In genomic region chr11:15178214-15178613, GRCh38 we compare ENCODE assay signal across 20 cellular contexts.
"Had no signal": no experiment of that assay in that cellular context is flagged by ENCODE, and none has a peak within 500 bp of the region (broad histone marks: within the 10 kb centered on the region; RNA-seq: fewer than 3 reads in every experiment).

No MANE protein-coding gene starts in this region.

- H3K4me1 ChIP-seq: SJCRH30 had no signal

- H3K4me3 ChIP-seq: MG63, SJCRH30 had no signal

- H3K27ac ChIP-seq: SJCRH30 had no signal

- DNase-seq: Karpas-422, KG1, MG63, NCI-H1092, NCI-H1105 treated with DMSO at 0.1 percent for 48 hours, NCI-H1417 treated with DMSO at 0.1 percent for 48 hours, NCI-H146, NCI-H1694 treated with DMSO at 0.1 percent for 48 hours, NCI-H2029, NCI-H2081 treated with DMSO at 0.1 percent for 48 hours, NCI-H2171, NCI-H226, NCI-H446, NCI-H510A, NCI-H524 treated with DMSO at 0.1 percent for 48 hours, NCI-H69, NCI-H774, RPMI8226, SHP77, SJCRH30 had no signal

- H3K36me3 ChIP-seq: MG63, SJCRH30 had no signal

- H3K9me3 ChIP-seq: MG63, SJCRH30 had no signal

- H3K27me3 ChIP-seq: MG63, SJCRH30 had no signal
